ENCODE assay signal across 8 cellular contexts in the genomic region with DNA sequence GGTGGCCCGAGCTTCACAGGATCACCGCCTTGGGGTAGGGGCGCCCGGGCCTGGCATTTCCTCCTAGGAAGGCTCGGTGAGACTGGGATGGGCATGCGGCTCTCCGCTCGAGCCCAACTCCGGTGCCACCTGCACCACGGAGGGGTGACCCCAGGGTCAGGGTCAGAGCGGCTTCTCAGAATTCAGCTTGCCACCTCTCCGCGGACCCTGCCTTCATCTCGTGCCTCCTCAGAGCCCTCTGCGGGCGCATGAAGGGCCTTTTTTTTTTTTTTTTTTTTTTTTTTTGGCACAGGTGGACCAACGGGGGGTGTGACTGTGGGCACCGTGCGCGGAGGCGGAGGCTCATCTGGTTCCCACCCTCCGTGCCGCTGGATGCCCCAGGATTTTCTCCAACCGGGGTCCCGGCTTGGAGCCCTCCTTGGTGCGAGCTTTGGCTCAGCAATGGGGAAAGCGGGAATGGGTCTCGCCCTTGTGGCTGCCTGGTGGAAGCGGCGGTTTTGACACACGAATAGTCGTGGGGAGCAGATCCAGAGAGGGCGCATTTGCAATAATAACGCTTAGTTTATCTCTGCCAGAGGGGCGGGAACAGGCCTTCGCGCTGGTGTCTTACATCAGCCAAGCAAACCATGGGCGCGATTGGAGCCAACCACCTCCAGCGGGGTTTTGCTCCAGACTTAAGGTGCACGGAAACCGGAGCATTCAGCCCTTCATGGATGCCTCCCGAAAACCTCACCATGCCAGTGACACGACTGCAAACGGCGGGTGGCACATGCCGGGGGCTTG. TPM values are rescaled to one million over a fixed set of nuclear protein-coding genes. Genes with fewer than 3 reads are reported as not detected.
DNase-seq lines count a peak whose midpoint lies in the region; ATAC-seq and TF ChIP-seq lines count a peak whose summit lies in the region.

No MANE protein-coding gene starts in this region.

- peaks cover 5% of the 10 kb centered on the region for H3K9me3 Mint-ChIP-seq in mesothelial cell of epicardium

- peak overlapping the region; percentile 64 for H3K4me3 ChIP-seq in BE2C (ENCODE audit: low read depth, low read length)
- peak overlapping the region; percentile 81 for H3K4me3 ChIP-seq in epithelial cell of esophagus (ENCODE audit: low read length)
- H3K4me3 ChIP-seq in upper lobe of right lung = peak overlapping the region; percentile 83

- DNase-seq in BE2C = peak; percentile 85
- peak; percentile 56 for DNase-seq in HK-2 (ENCODE audit: unreplicated experiment)
- DNase-seq in RPMI8226 = peak; percentile 78
- DNase-seq in epithelial cell of esophagus (ENCODE audit: low read depth) = peak; percentile 76
- DNase-seq in mesothelial cell of epicardium (ENCODE audit: low spot score in 2 of 2, unreplicated experiment in 2 of 2) = peak in 1 of 2 experiments; percentile 71
- DNase-seq in upper lobe of right lung = peak; percentile 79
- no peak for DNase-seq in activated naive CD4-positive, alpha-beta T cell (lab: John Stamatoyannopoulos, UW)

- ATAC-seq in upper lobe of right lung (no peak), GM18505 (IDR thresholded peaks at IDR 0.05; ENCODE audit: unreplicated experiment) (no peak)

- H3K27ac Mint-ChIP-seq in mesothelial cell of epicardium = peak overlapping the region; percentile 100

- H3K27ac ChIP-seq in upper lobe of right lung = peak overlapping the region; percentile 98

- H3K4me3 Mint-ChIP-seq in mesothelial cell of epicardium = peak overlapping the region; percentile 98

- intact Hi-C loops in upper lobe of right lung (cut with DNase I) = no loop called here

- TF ChIP-seq POLR2A in GM18505 (IDR thresholded peaks at IDR 0.05; ENCODE audit: borderline replicate concordance, extremely low read depth, insufficient read depth, insufficient read length) = no peak

- H3K9me3 ChIP-seq in BE2C (no peaks in the 10 kb centered on the region), upper lobe of right lung (no peaks in the 10 kb centered on the region)

- H3K4me1 Mint-ChIP-seq in mesothelial cell of epicardium = peaks cover 27% of the 10 kb centered on the region

- H3K4me1 ChIP-seq in BE2C (no peaks in the 10 kb centered on the region), upper lobe of right lung (peaks cover 26% of the 10 kb centered on the region)

- H3K27me3 ChIP-seq in BE2C = no peaks in the 10 kb centered on the region
- no peaks in the 10 kb centered on the region for H3K27me3 ChIP-seq in upper lobe of right lung

- H3K36me3 Mint-ChIP-seq in mesothelial cell of epicardium = peaks cover 16% of the 10 kb centered on the region

- H3K36me3 ChIP-seq in BE2C (no peaks in the 10 kb centered on the region), upper lobe of right lung (no peaks in the 10 kb centered on the region)

- no peaks in the 10 kb centered on the region for H3K27me3 Mint-ChIP-seq in mesothelial cell of epicardium (ENCODE audit: low read depth)

- TF ChIP-seq CTCF in BE2C (IDR thresholded peaks at IDR 0.05; ENCODE audit: low read depth, low read length) = peak; percentile 29; the same call in 1 of the 2 replicates
- TF ChIP-seq CTCF in epithelial cell of esophagus (IDR thresholded peaks at IDR 0.05; ENCODE audit: insufficient read depth, low read depth, low read length, missing control alignments) = no peak
- TF ChIP-seq CTCF in mesothelial cell of epicardium (IDR thresholded peaks at IDR 0.05; ENCODE audit: unreplicated experiment) = no peak
- peak; percentile 13 for TF ChIP-seq CTCF in upper lobe of right lung (IDR thresholded peaks at IDR 0.05)

RNA-seq across cellular contexts. Expression of a gene that starts 5.0 kb away (rescaled TPM):
- polyA plus RNA-seq in BE2C (2012; ENCODE audit: insufficient read depth, insufficient read length, low read depth) = 49.4 TPM
- total RNA-seq in mesothelial cell of epicardium (151 to 171 TPM (median 166 TPM) in 3 replicates), upper lobe of right lung (118 TPM)

Comparison
In these comparisons a context has a peak if more than half of its experiments do, and no peak if none do; other contexts are left out.
1. DNase-seq: peak in BE2C (single experiment), HK-2 (single experiment), RPMI8226 (single experiment), epithelial cell of esophagus (single experiment) and upper lobe of right lung (single experiment); none in activated naive CD4-positive, alpha-beta T cell (0 of 4).
2. CTCF ChIP-seq: peak in BE2C (single experiment) and upper lobe of right lung (single experiment); none in epithelial cell of esophagus (single experiment) and mesothelial cell of epicardium (single experiment).
3. Peak in every context shown above with its lines, with median percentiles within 50 percentile points of each other: H3K4me3 ChIP-seq.